16 cellular contexts compared by ENCODE assay signal in the genomic region with DNA sequence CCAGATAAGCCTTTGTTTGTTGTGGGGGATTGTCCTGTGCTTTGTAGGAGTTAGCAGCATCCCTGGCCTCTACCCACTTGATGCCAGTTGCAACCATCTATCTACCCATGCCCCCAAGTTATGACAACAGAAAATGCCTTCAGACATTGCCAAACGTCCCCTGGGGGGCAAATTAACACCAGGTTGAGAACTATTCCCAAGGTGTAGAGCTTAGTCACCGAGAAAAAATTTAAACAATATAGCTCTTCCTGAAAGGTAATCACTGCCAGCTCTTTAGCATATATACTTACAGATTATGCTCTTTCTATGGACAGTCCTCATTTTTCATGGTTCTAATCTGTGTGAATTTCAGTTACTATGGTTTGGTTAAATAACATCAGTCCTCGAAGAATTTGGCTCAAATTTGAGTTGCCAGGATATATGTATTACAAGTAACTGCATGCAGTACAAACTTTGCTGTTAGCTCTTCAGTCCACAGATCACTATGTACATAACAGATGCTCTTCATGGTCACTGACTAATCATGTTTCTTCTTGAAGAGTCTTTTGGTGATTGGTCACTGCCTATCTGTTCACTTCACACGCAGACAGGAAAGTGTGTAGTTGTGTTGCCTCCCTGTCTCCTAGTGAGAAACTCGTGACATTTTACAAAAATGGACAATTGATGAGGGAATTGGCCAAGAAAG. TPM values are rescaled to one million over a fixed set of nuclear protein-coding genes. Genes with fewer than 3 reads are reported as not detected.
DNase-seq lines count a peak whose midpoint lies in the region; ATAC-seq, FAIRE-seq and TF ChIP-seq lines count a peak whose summit lies in the region.
"Had no signal": no experiment of that assay in that cellular context is flagged by ENCODE, and none has a peak within 500 bp of the region (broad histone marks: within the 10 kb centered on the region; RNA-seq: fewer than 3 reads in every experiment).

No MANE protein-coding gene starts in this region.

- peak in 1 of 2 experiments; percentile 86 for DNase-seq in A549 (ENCODE audit: low read depth in 1 of 2, low spot score in 1 of 2)
- peak; percentile 36 for DNase-seq in Daoy (ENCODE audit: low read depth)
- peak; percentile 61 for DNase-seq in astrocyte of the spinal cord (ENCODE audit: low read depth, low spot score)
- DNase-seq in kidney tubule cell (ENCODE audit: low spot score) = peak; percentile 66
- DNase-seq in activated CD8-positive, alpha-beta T cell treated with anti-CD3 and anti-CD28 coated beads, Interleukin-2, amount 10 ng/mL, durations not matched to agents 7 days and 5 days = no peak
- DNase-seq in D721Med (ENCODE audit: insufficient read length, low spot score) = no peak
- DNase-seq in midbrain (lab: John Stamatoyannopoulos, UW) = no peak
- DNase-seq in inferior parietal cortex (ENCODE audit: extremely low spot score) = no peak
- DNase-seq: activated CD4-positive, CD25-positive, alpha-beta regulatory T cell treated with anti-CD3 and anti-CD28 coated beads, Interleukin-2, amount 50 U/mL, for 72 hours; activated gamma-delta T cell; left colon; NCI-H1105; NCI-H774; stimulated activated naive CD4-positive, alpha-beta T cell had no signal

- TF ChIP-seq POLR2A in A549 (IDR thresholded peaks at IDR 0.05; ENCODE audit: low read length) = no peak

- no peak; a peak in 1 of 5 replicates for TF ChIP-seq EP300 in A549 (IDR thresholded peaks at IDR 0.05)

- 2% methylated on average over 5 of the region's 5 CpGs for WGBS in A549 (ENCODE audit: missing lambda C conversion rate)

- no peak for TF ChIP-seq CTCF in A549 (IDR thresholded peaks at IDR 0.05)
- no peak for TF ChIP-seq CTCF in astrocyte of the spinal cord (IDR thresholded peaks at IDR 0.05; ENCODE audit: low read depth, low read length)
- TF ChIP-seq CTCF in D721Med (IDR thresholded peaks at IDR 0.05; ENCODE audit: insufficient read depth, missing control alignments) = no peak

- FAIRE-seq in A549 (lab: Jason Lieb, UNC) = no peak
- FAIRE-seq in D721Med (lab: Jason Lieb, UNC) = no peak
- FAIRE-seq: HTR-8/SVneo had no signal

- peak overlapping the region; percentile 91 for H3K4me2 ChIP-seq in A549

- ATAC-seq in A549 = peak; percentile 67 to 79
- no peak for ATAC-seq in activated CD8-positive, alpha-beta T cell treated with anti-CD3 and anti-CD28 coated beads, Interleukin-2, amount 10 ng/mL, durations not matched to agents 7 days and 5 days

- TF ChIP-seq RAD21 in A549 (conservative IDR thresholded peaks at IDR 0.05 in 1 of 2, IDR thresholded peaks at IDR 0.05 in 1 of 2) = no peak

- H3K9me3 Mint-ChIP-seq in activated CD8-positive, alpha-beta T cell treated with anti-CD3 and anti-CD28 coated beads, Interleukin-2, amount 10 ng/mL, durations not matched to agents 7 days and 5 days (ENCODE audit: insufficient read depth) = no peaks in the 10 kb centered on the region

- H3K4me3 ChIP-seq in A549 = peak overlapping the region; percentile 22; the same call in 1 of the 3 replicates
- H3K4me3 ChIP-seq in astrocyte of the spinal cord (ENCODE audit: low read depth, low read length) = no peak overlapping the region

- H3K27ac ChIP-seq in A549 = peak overlapping the region; percentile 74 to 85
- H3K27ac ChIP-seq: C4-2B had no signal

- POLR2A ChIA-PET in A549 (lab: Yijun Ruan, JAX) = interaction anchor here (1.0 to 2.2 kb wide), 2 partner anchors 22 to 25 kb away, joined by 4 to 9 read pairs; a partner anchor contains a TSS
- POLR2A ChIA-PET in activated CD8-positive, alpha-beta T cell treated with anti-CD3 and anti-CD28 coated beads, Interleukin-2, amount 10 ng/mL, durations not matched to agents 7 days and 5 days (lab: Charles Lee) = interaction anchor here (0.5 kb wide), 1 partner anchor 57 kb away, joined by 3 read pairs; no protein-coding TSS in a partner anchor

- in situ Hi-C loops in astrocyte of the spinal cord (cut with HindIII; ENCODE audit: low sequenced_read_pairs) = no loop called here

- H3K9me3 ChIP-seq in A549 = no peaks in the 10 kb centered on the region

- no peak overlapping the region for H3K27ac Mint-ChIP-seq in activated CD8-positive, alpha-beta T cell treated with anti-CD3 and anti-CD28 coated beads, Interleukin-2, amount 10 ng/mL, durations not matched to agents 7 days and 5 days

- peaks cover 100% of the 10 kb centered on the region for H3K4me1 ChIP-seq in A549

- no peaks in the 10 kb centered on the region for H3K27me3 Mint-ChIP-seq in activated CD8-positive, alpha-beta T cell treated with anti-CD3 and anti-CD28 coated beads, Interleukin-2, amount 10 ng/mL, durations not matched to agents 7 days and 5 days (ENCODE audit: low read depth)

- CTCF ChIA-PET in A549 (lab: Yijun Ruan, JAX) = interaction anchor here (0.8 to 12.1 kb wide), 9 partner anchors 9 to 130 kb away, joined by 3 to 116 read pairs (median 3); no protein-coding TSS in a partner anchor
- CTCF ChIA-PET in activated CD8-positive, alpha-beta T cell treated with anti-CD3 and anti-CD28 coated beads, Interleukin-2, amount 10 ng/mL, durations not matched to agents 7 days and 5 days (lab: Charles Lee) = interaction anchor here (0.6 to 2.2 kb wide), 8 partner anchors 9 to 99 kb away, joined by 3 to 13 read pairs (median 4); no protein-coding TSS in a partner anchor

- H3K4me3 Mint-ChIP-seq in activated CD8-positive, alpha-beta T cell treated with anti-CD3 and anti-CD28 coated beads, Interleukin-2, amount 10 ng/mL, durations not matched to agents 7 days and 5 days = no peak overlapping the region

- H3K36me3 Mint-ChIP-seq in activated CD8-positive, alpha-beta T cell treated with anti-CD3 and anti-CD28 coated beads, Interleukin-2, amount 10 ng/mL, durations not matched to agents 7 days and 5 days (ENCODE audit: low read depth) = peaks cover 2% of the 10 kb centered on the region

- H3K4me1 Mint-ChIP-seq in activated CD8-positive, alpha-beta T cell treated with anti-CD3 and anti-CD28 coated beads, Interleukin-2, amount 10 ng/mL, durations not matched to agents 7 days and 5 days (ENCODE audit: low read depth) = peaks cover 80% of the 10 kb centered on the region

TF ChIP-seq in A549, 52 proteins besides CTCF, POLR2A, EP300 and RAD21:
- TF ChIP-seq RARB (CRISPR knock-in tag; IDR thresholded peaks at IDR 0.05) (0 out of 2 replicates have a peak, but pooled peaks have one; percentile 72), RFX5 (IDR thresholded peaks at IDR 0.05) (peak; percentile 36; the same call in 1 of the 2 replicates), FOSB (CRISPR knock-in tag; IDR thresholded peaks at IDR 0.05) (no peak), HDAC2 (IDR thresholded peaks at IDR 0.05) (no peak), FOSL2 (IDR thresholded peaks at IDR 0.05) (no peak), FOSL2 (CRISPR knock-in tag; IDR thresholded peaks at IDR 0.05) (peak; percentile 27; the same call in 1 of the 2 replicates), JUNB (IDR thresholded peaks at IDR 0.05) (peak; percentile 29; the same call in 1 of the 2 replicates), NFE2L2 (conservative IDR thresholded peaks at IDR 0.05; ENCODE audit: low read length) (no peak), HOXB5 (CRISPR knock-in tag; IDR thresholded peaks at IDR 0.05) (no peak)
- TF ChIP-seq, protein P1, sequence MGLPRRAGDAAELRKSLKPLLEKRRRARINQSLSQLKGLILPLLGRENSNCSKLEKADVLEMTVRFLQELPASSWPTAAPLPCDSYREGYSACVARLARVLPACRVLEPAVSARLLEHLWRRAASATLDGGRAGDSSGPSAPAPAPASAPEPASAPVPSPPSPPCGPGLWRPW (IDR thresholded peaks at IDR 0.05) = no peak

RNA-seq across cellular contexts. Expression of a gene that starts 25.2 kb away (rescaled TPM):
- 37.2 and 48.5 TPM in 2 replicates for polyA plus RNA-seq in A549 (2011; rRNA removed)
- 34.3 and 42.5 TPM in 2 replicates for polyA plus RNA-seq in A549 (2012; cell fraction: cytosol; rRNA removed)
- 62.0 and 66.6 TPM in 2 replicates for polyA plus RNA-seq in A549 (2012; cell fraction: nucleus; rRNA removed)
- 36.5 to 43.8 TPM (median 43.0 TPM) in 3 replicates for polyA plus RNA-seq in A549 (2017; fragmentation: RNase III; extraction: RNeasy Plus Mini Kit Qiagen cat#74134 plus additional on column Dnase treatment)
- polyA minus RNA-seq in A549 (2011; rRNA and poly(A)+ RNA removed) = 49.2 and 51.4 TPM in 2 replicates
- total RNA-seq in Daoy (2014; rRNA removed; shearing (Covaris generic)) = 28.8 and 32.0 TPM in 2 replicates
- total RNA-seq in activated CD8-positive, alpha-beta T cell treated with anti-CD3 and anti-CD28 coated beads, Interleukin-2, amount 10 ng/mL, durations not matched to agents 7 days and 5 days = 10 to 100 TPM; 59.0 to 61.3 TPM

Comparison
In these comparisons a context has a peak if more than half of its experiments do, and no peak if none do; other contexts are left out.
1. DNase-seq: peak in Daoy (single experiment), astrocyte of the spinal cord (single experiment) and kidney tubule cell (single experiment); none in activated CD8-positive, alpha-beta T cell treated with anti-CD3 and anti-CD28 coated beads, Interleukin-2, amount 10 ng/mL, durations not matched to agents 7 days and 5 days (single experiment), D721Med (single experiment), midbrain (single experiment) and inferior parietal cortex (single experiment).